Comparison of ENCODE assay signal across 19 cellular contexts in genomic region chr11:72350752-72351151, GRCh38.
"Had no signal": no experiment of that assay in that cellular context is flagged by ENCODE, and none has a peak within 500 bp of the region (broad histone marks: within the 10 kb centered on the region; RNA-seq: fewer than 3 reads in every experiment).

No MANE protein-coding gene starts in this region.

- H3K27me3 ChIP-seq: body of pancreas, suprapubic skin had no signal

- H3K36me3 ChIP-seq: prostate gland, suprapubic skin had no signal

- H3K4me1 ChIP-seq: body of pancreas, prostate gland had no signal

- ATAC-seq: activated T-helper 17 cell treated with anti-CD3 and anti-CD28 coated beads, Interleukin-2, amount 50 U/mL, for 72 hours; body of pancreas; effector memory CD8-positive, alpha-beta T cell; left lobe of liver; natural killer cell; stimulated activated naive CD8-positive, alpha-beta T cell treated with anti-CD3 and anti-CD28 coated beads, Interleukin-15, Interleukin-2, amounts not matched to agents 100 U/mL and 50 U/mL, for 24 hours; T-helper 17 cell had no signal

- H3K4me3 ChIP-seq: body of pancreas, prostate gland, suprapubic skin had no signal

- H3K27ac ChIP-seq: body of pancreas, epithelial cell of prostate, prostate gland, suprapubic skin had no signal

- DNase-seq: activated CD4-positive, alpha-beta T cell treated with anti-CD3 and anti-CD28 coated beads, Interleukin-2, amount 50 U/mL, for 1 hour; activated naive CD4-positive, alpha-beta T cell treated with anti-CD3 and anti-CD28 coated beads for 36 hours; activated T-cell treated with anti-CD3 and anti-CD28 coated beads for 4 hours; amniotic stem cell; body of pancreas; central memory CD4-positive, alpha-beta T cell; cortex of kidney; effector memory CD8-positive, alpha-beta T cell; foreskin fibroblast; natural killer cell; stimulated activated CD4-positive, alpha-beta T cell treated with anti-CD3 and anti-CD28 coated beads, Interleukin-4, amount 100 ng/mL, for 1 hour; stimulated activated CD8-positive, alpha-beta memory T cell treated with anti-CD3 and anti-CD28 coated beads, Interleukin-4, amount 100 ng/mL, for 48 hours; stimulated activated naive CD8-positive, alpha-beta T cell treated with anti-CD3 and anti-CD28 coated beads, Interleukin-15, Interleukin-2, amounts not matched to agents 100 U/mL and 50 U/mL, for 24 hours; T-helper 17 cell had no signal

- H3K9me3 ChIP-seq: body of pancreas, prostate gland, suprapubic skin had no signal
